In genomic region chr2:26075173-26075572, GRCh38 we compare ENCODE assay signal across 26 cellular contexts. TPM values are rescaled to one million over a fixed set of nuclear protein-coding genes. Genes with fewer than 3 reads are reported as not detected.
DNase-seq lines count a peak whose midpoint lies in the region; ATAC-seq, FAIRE-seq and TF ChIP-seq lines count a peak whose summit lies in the region.
"Had no signal": no experiment of that assay in that cellular context is flagged by ENCODE, and none has a peak within 500 bp of the region (broad histone marks: within the 10 kb centered on the region; RNA-seq: fewer than 3 reads in every experiment).

No MANE protein-coding gene starts in this region.

- H3K9ac ChIP-seq in K562 (ENCODE audit: insufficient read depth in 1 of 2, low read depth in 2 of 2, low read length in 2 of 2) (peak overlapping the region in 1 of 2 experiments; percentile 50; a peak in 2 of 4 replicates), mucosa of rectum (ENCODE audit: low read depth in 1 of 2, low read length in 2 of 2) (peak overlapping the region in 1 of 2 donors; percentile 29)

- no peaks in the 10 kb centered on the region for H3K9me1 ChIP-seq in K562 (ENCODE audit: control insufficient read depth, insufficient read depth, low read length)

- H3K27ac ChIP-seq in K562 (ENCODE audit: extremely low read depth, low read depth, low read length) (peak overlapping the region; percentile 65), mucosa of rectum (ENCODE audit: low read depth in 2 of 2, low read length in 2 of 2) (peak overlapping the region; percentile 44 to 71)
- H3K27ac ChIP-seq: HL-60, WERI-Rb-1 had no signal

- peaks cover 100% of the 10 kb centered on the region for H3K79me2 ChIP-seq in K562 (ENCODE audit: control insufficient read depth, insufficient read depth, low read length)

- H3K9me3 Mint-ChIP-seq in type B pancreatic cell = no peaks in the 10 kb centered on the region
- H3K9me3 Mint-ChIP-seq: immature natural killer cell had no signal

- peaks cover 22% of the 10 kb centered on the region for H3K36me3 ChIP-seq in K562 (ENCODE audit: control insufficient read depth, insufficient read depth, low read length)
- no peaks in the 10 kb centered on the region for H3K36me3 ChIP-seq in mucosa of rectum (ENCODE audit: control insufficient read depth in 2 of 2, insufficient read depth in 2 of 2, low read length in 2 of 2)
- H3K36me3 ChIP-seq: breast epithelium, stomach, thyroid gland, WERI-Rb-1 had no signal

- no peak for DNase-seq in LNCaP clone FGC (ENCODE audit: low read depth)
- peak; percentile 25 to 54 (median 42) for DNase-seq in K562 (ENCODE audit: extremely low read depth in 1 of 4, low spot score in 3 of 4)
- DNase-seq in type B pancreatic cell (ENCODE audit: extremely low spot score, unreplicated experiment) = no peak
- DNase-seq in dedifferentiated amniotic fluid mesenchymal stem cell (ENCODE audit: extremely low spot score) = no peak
- DNase-seq: activated CD4-positive, alpha-beta T cell treated with anti-CD3 and anti-CD28 coated beads, Interleukin-2, amount 50 U/mL, for 1 hour; activated naive CD4-positive, alpha-beta T cell treated with anti-CD3 and anti-CD28 coated beads, Interleukin-2, amount 10 ng/mL, durations not matched to agents 7 days and 5 days; amygdala; DND-41; immature natural killer cell; mesendoderm; NCI-H510A; stomach; thyroid gland; WERI-Rb-1 had no signal

- BruUV-seq in K562 (replicated peaks; lab: Mats Ljungman, UMichigan) = no TSS peak

- TF ChIP-seq CTCF in LNCaP clone FGC (IDR thresholded peaks at IDR 0.05; ENCODE audit: control insufficient read depth, extremely low read depth, insufficient read depth) (no peak), K562 (IDR thresholded peaks at IDR 0.05 in 2 of 3, conservative IDR thresholded peaks at IDR 0.05 in 1 of 3; ENCODE audit: insufficient read depth in 2 of 3, low read depth in 1 of 3, low read length in 3 of 3) (no peak), type B pancreatic cell (conservative IDR thresholded peaks at IDR 0.05) (no peak)

- in situ Hi-C loops in K562 (cut with MboI) = no loop called here

- peak overlapping the region; percentile 74 for H3K27ac Mint-ChIP-seq in type B pancreatic cell
- H3K27ac Mint-ChIP-seq: activated naive CD4-positive, alpha-beta T cell treated with anti-CD3 and anti-CD28 coated beads, Interleukin-2, amount 10 ng/mL, durations not matched to agents 7 days and 5 days; activated T-helper 1 cell treated with anti-CD3 and anti-CD28 coated beads, Interleukin-12 subunit alpha, Interleukin-12 subunit beta, Interleukin-2, Interleukin-4 antibody, amounts not matched to agents 30 ng/mL and 10 ng/mL and 1 ng/mL, durations not matched to agents 14 hours and 24 hours and 36 hours had no signal

- peaks cover 27% of the 10 kb centered on the region for H3K4me1 Mint-ChIP-seq in type B pancreatic cell (ENCODE audit: unreplicated experiment)

- H3K36me3 Mint-ChIP-seq in type B pancreatic cell = peaks cover 18% of the 10 kb centered on the region
- H3K36me3 Mint-ChIP-seq: immature natural killer cell had no signal

- WGBS in K562 (ENCODE audit: insufficient coverage, low coverage, missing lambda C conversion rate) = 0% methylated on average over 1 of the region's 1 CpG

- H3K4me1 ChIP-seq in K562 (replicated peaks in 1 of 2; ENCODE audit: control insufficient read depth in 2 of 2, insufficient read depth in 2 of 2, low read length in 2 of 2) (peaks cover 17 to 57% of the 10 kb centered on the region in 2 experiments), mucosa of rectum (ENCODE audit: control insufficient read depth in 2 of 2, insufficient read depth in 2 of 2, low read length in 2 of 2) (peaks cover 7 to 21% of the 10 kb centered on the region in 2 donors)
- H3K4me1 ChIP-seq: breast epithelium had no signal

- POLR2A ChIA-PET in K562 (lab: Yijun Ruan, JAX) = interaction anchor here (1.1 to 3.9 kb wide), 3 partner anchors 9 to 14 kb away, joined by 4 to 17 read pairs (median 7); no protein-coding TSS in a partner anchor

- peak overlapping the region; percentile 20 for H3K4me3 ChIP-seq in LNCaP clone FGC (ENCODE audit: low read depth, low read length)
- H3K4me3 ChIP-seq in K562 = no peak overlapping the region
- peak overlapping the region; percentile 32 to 46 for H3K4me3 ChIP-seq in mucosa of rectum (ENCODE audit: low read length in 2 of 2)
- H3K4me3 ChIP-seq: breast epithelium, stomach, thyroid gland had no signal

- ATAC-seq in K562 (peak; percentile 36), GM21825 (IDR thresholded peaks at IDR 0.05; ENCODE audit: unreplicated experiment) (no peak), HG03175 (IDR thresholded peaks at IDR 0.05; ENCODE audit: unreplicated experiment) (no peak)
- ATAC-seq: HepG2, left lobe of liver had no signal

- CTCF ChIA-PET in K562 (lab: Yijun Ruan, JAX; ENCODE audit: low intra/inter-chr PET ratio) = interaction anchor here (0.6 kb wide), 1 partner anchor 224 kb away, joined by 3 read pairs; no protein-coding TSS in a partner anchor

- TF ChIP-seq POLR2A in K562 (conservative IDR thresholded peaks at IDR 0.05) = no peak

- H3K4me3 Mint-ChIP-seq in type B pancreatic cell = peak overlapping the region; percentile 24
- H3K4me3 Mint-ChIP-seq: activated naive CD4-positive, alpha-beta T cell treated with anti-CD3 and anti-CD28 coated beads, Interleukin-2, amount 10 ng/mL, durations not matched to agents 7 days and 5 days; activated T-helper 1 cell treated with anti-CD3 and anti-CD28 coated beads, Interleukin-12 subunit alpha, Interleukin-12 subunit beta, Interleukin-2, Interleukin-4 antibody, amounts not matched to agents 30 ng/mL and 10 ng/mL and 1 ng/mL, durations not matched to agents 14 hours and 24 hours and 36 hours; immature natural killer cell had no signal

- intact Hi-C loops in K562 (cut with micrococcal nuclease) = no loop called here

- H3K27me3 ChIP-seq in K562 (ENCODE audit: control insufficient read depth in 2 of 2, insufficient read depth in 2 of 2, low read length in 2 of 2) = no peaks in the 10 kb centered on the region
- H3K27me3 ChIP-seq in mucosa of rectum (ENCODE audit: control insufficient read depth in 2 of 2, insufficient read depth in 2 of 2, low read length in 2 of 2) = no peaks in the 10 kb centered on the region
- H3K27me3 ChIP-seq: breast epithelium, stomach, thyroid gland had no signal

- H3K27me3 Mint-ChIP-seq in type B pancreatic cell = no peaks in the 10 kb centered on the region
- H3K27me3 Mint-ChIP-seq: activated naive CD4-positive, alpha-beta T cell treated with anti-CD3 and anti-CD28 coated beads, Interleukin-2, amount 10 ng/mL, durations not matched to agents 7 days and 5 days had no signal

- peak overlapping the region; percentile 55; the same call in 1 of the 2 replicates for H3K4me2 ChIP-seq in K562 (ENCODE audit: insufficient read depth, low read length)

- TF ChIP-seq RAD21 in K562 (CRISPR knock-in tag; conservative IDR thresholded peaks at IDR 0.05 in 1 of 2, IDR thresholded peaks at IDR 0.05 in 1 of 2) = no peak

- FAIRE-seq in K562 (lab: Jason Lieb, UNC) = no peak
- FAIRE-seq: colon, frontal cortex, GM18507, H1, HepG2 had no signal

- TF ChIP-seq EP300 in K562 (IDR thresholded peaks at IDR 0.05; ENCODE audit: low read length) = no peak

- H2AFZ ChIP-seq in K562 (ENCODE audit: low read depth, low read length) = no peak overlapping the region

- peaks cover 8% of the 10 kb centered on the region for H3K9me3 ChIP-seq in K562 (replicated peaks; ENCODE audit: control insufficient read depth, insufficient read depth, low read depth, low read length)
- H3K9me3 ChIP-seq in mucosa of rectum (ENCODE audit: control insufficient read depth in 2 of 2, low read length in 2 of 2) = no peaks in the 10 kb centered on the region
- H3K9me3 ChIP-seq: breast epithelium, stomach, thyroid gland had no signal

- 0 out of 2 replicates have a peak, but pooled peaks cover 2% of the 10 kb centered on the region for H4K20me1 ChIP-seq in K562 (replicated peaks; ENCODE audit: control insufficient read depth, insufficient read depth, low read length)

TF ChIP-seq in K562, 482 proteins besides CTCF, POLR2A, EP300 and RAD21 (continues in another document):
- TF ChIP-seq MTF1 (CRISPR knock-in tag; IDR thresholded peaks at IDR 0.05; ENCODE audit: borderline replicate concordance) (no peak), EP400 (IDR thresholded peaks at IDR 0.05) (0 out of 2 replicates have a peak, but pooled peaks have one; percentile 25), NR3C1 (CRISPR knock-in tag; IDR thresholded peaks at IDR 0.05) (no peak), ZNF695 (CRISPR knock-in tag; IDR thresholded peaks at IDR 0.05) (no peak), CREB1 (IDR thresholded peaks at IDR 0.05) (no peak), CREB1 (CRISPR knock-in tag; IDR thresholded peaks at IDR 0.05) (no peak), PHTF2 (CRISPR knock-in tag; IDR thresholded peaks at IDR 0.05) (no peak), RBBP5 (IDR thresholded peaks at IDR 0.05; ENCODE audit: borderline replicate concordance, insufficient read depth, low read length, poor library complexity, severe bottlenecking) (no peak), SAP30 (IDR thresholded peaks at IDR 0.05; ENCODE audit: borderline replicate concordance, insufficient read depth, low read depth, low read length, poor library complexity, severe bottlenecking) (no peak), SMARCE1 (IDR thresholded peaks at IDR 0.05) (no peak), POU5F1 (IDR thresholded peaks at IDR 0.05; ENCODE audit: borderline replicate concordance, low read depth, low read length, partially characterized antibody) (no peak), ZFP1 (CRISPR knock-in tag; IDR thresholded peaks at IDR 0.05) (no peak), SMARCC2 (IDR thresholded peaks at IDR 0.05; ENCODE audit: low read depth) (peak; percentile 24; the same call in 1 of the 2 replicates)

RNA-seq across cellular contexts. Expression of gene RAB10, which starts 41.3 kb away (rescaled TPM):
- total RNA-seq in K562 (2011; cell fraction: chromatin; rRNA removed; ENCODE audit: low replicate concordance) = 50.3 and 59.4 TPM in 2 replicates
- total RNA-seq in K562 (2011; cell fraction: nucleolus; rRNA removed) = 56.7 and 62.9 TPM in 2 replicates
- total RNA-seq in K562 (2011; cell fraction: nucleoplasm; rRNA removed) = 57.3 and 84.3 TPM in 2 replicates
- total RNA-seq in K562 (2014; rRNA removed) (116 and 159 TPM in 2 replicates), K562 (2014; rRNA removed; fragmentation: Illumina TruSeq; extraction: Trizol) (149 and 158 TPM in 2 replicates), K562 (2015; rRNA removed; fragmentation: Illumina TruSeq; extraction: Trizol) (145 and 157 TPM in 2 replicates), K562 (2021) (166 and 176 TPM in 2 replicates), type B pancreatic cell (ENCODE audit: low replicate concordance) (143 and 186 TPM in 2 replicates)
- polyA plus RNA-seq in K562 (2011; rRNA removed) (96.0 and 147 TPM in 2 replicates), K562 (2014; fragmentation: Illumina TruSeq; extraction: Trizol) (134 and 214 TPM in 2 replicates), K562 (2014; fragmentation: Nextera tagmentation; extraction: Ambion mirVana) (10 to 100 TPM; 25.1 to 35.7 TPM), K562 (2014; rRNA removed) (148 and 197 TPM in 2 replicates)
- 49.4 and 88.1 TPM in 2 replicates for polyA plus RNA-seq in K562 (2011; cell fraction: cytosol; rRNA removed)
- polyA plus RNA-seq in K562 (2011; cell fraction: nucleus; rRNA removed) = 23.8 and 27.1 TPM in 2 replicates
- polyA plus RNA-seq in K562 (2012) = 104 and 127 TPM in 2 replicates
- 400 and 439 TPM in 2 replicates for polyA minus RNA-seq in K562 (2011; rRNA and poly(A)+ RNA removed)
- polyA minus RNA-seq in K562 (2011; cell fraction: cytosol; rRNA and poly(A)+ RNA removed) = 74.6 and 128 TPM in 2 replicates
- polyA minus RNA-seq in K562 (2011; cell fraction: nucleus; rRNA and poly(A)+ RNA removed) = 25.2 and 34.9 TPM in 2 replicates

Comparison
In these comparisons a context has a peak if more than half of its experiments do, and no peak if none do; other contexts are left out.
1. DNase-seq: peak in K562 (4 of 4); none in LNCaP clone FGC (single experiment), type B pancreatic cell (single experiment) and dedifferentiated amniotic fluid mesenchymal stem cell (single experiment).